ENCODE assay signal across 30 cellular contexts in genomic region chr5:119896851-119897536, GRCh38.
"Had no signal": no experiment of that assay in that cellular context is flagged by ENCODE, and none has a peak within 500 bp of the region (broad histone marks: within the 10 kb centered on the region; RNA-seq: fewer than 3 reads in every experiment).

No MANE protein-coding gene starts in this region.

- H3K9me3 Mint-ChIP-seq: activated CD4-positive, alpha-beta memory T cell treated with anti-CD3 and anti-CD28 coated beads, Interleukin-2, amount 10 ng/mL, durations not matched to agents 7 days and 5 days had no signal

- H3K4me3 Mint-ChIP-seq: activated CD4-positive, alpha-beta memory T cell treated with anti-CD3 and anti-CD28 coated beads, Interleukin-2, amount 10 ng/mL, durations not matched to agents 7 days and 5 days; activated CD4-positive, alpha-beta T cell treated with anti-CD3 and anti-CD28 coated beads for 36 hours; activated naive CD4-positive, alpha-beta T cell treated with anti-CD3 and anti-CD28 coated beads, Interleukin-2, amount 50 U/mL, for 24 hours; central memory CD8-positive, alpha-beta T cell; T-cell had no signal

- H3K4me1 Mint-ChIP-seq: activated CD4-positive, alpha-beta memory T cell treated with anti-CD3 and anti-CD28 coated beads, Interleukin-2, amount 10 ng/mL, durations not matched to agents 7 days and 5 days; activated CD4-positive, alpha-beta T cell treated with anti-CD3 and anti-CD28 coated beads for 36 hours; activated naive CD4-positive, alpha-beta T cell treated with anti-CD3 and anti-CD28 coated beads, Interleukin-2, amount 50 U/mL, for 24 hours; central memory CD8-positive, alpha-beta T cell; T-cell had no signal

- H3K27ac Mint-ChIP-seq: activated CD4-positive, alpha-beta memory T cell treated with anti-CD3 and anti-CD28 coated beads, Interleukin-2, amount 10 ng/mL, durations not matched to agents 7 days and 5 days; activated CD4-positive, alpha-beta T cell treated with anti-CD3 and anti-CD28 coated beads for 36 hours; activated naive CD4-positive, alpha-beta T cell treated with anti-CD3 and anti-CD28 coated beads, Interleukin-2, amount 50 U/mL, for 24 hours; T-cell had no signal

- H3K4me1 ChIP-seq: ascending aorta, body of pancreas had no signal

- H3K36me3 ChIP-seq: ascending aorta had no signal

- H3K9me3 ChIP-seq: ascending aorta, body of pancreas had no signal

- DNase-seq: activated CD4-positive, alpha-beta memory T cell treated with anti-CD3 and anti-CD28 coated beads, Interleukin-2, amount 10 ng/mL, durations not matched to agents 7 days and 5 days; activated CD4-positive, alpha-beta T cell treated with anti-CD3 and anti-CD28 coated beads for 36 hours; activated CD4-positive, alpha-beta T cell treated with anti-CD3 and anti-CD28 coated beads, Interleukin-2, amount 50 U/mL, for 1 hour; activated CD8-positive, alpha-beta memory T cell treated with anti-CD3 and anti-CD28 coated beads, Interleukin-2, amount 50 U/mL, for 48 hours; activated effector memory CD4-positive, alpha-beta T cell treated with Interleukin-2 at 50 U/mL for 16 hours; activated naive CD4-positive, alpha-beta T cell; activated T-cell treated with anti-CD3 and anti-CD28 coated beads, Interleukin-2, amount 50 U/mL, for 1 hour; amniotic stem cell; body of pancreas; Kasumi-1; NCI-H1105 treated with DMSO at 0.1 percent for 48 hours; NCI-H1436 treated with DMSO at 0.1 percent for 48 hours; NCI-H187 treated with DMSO at 0.1 percent for 48 hours; NCI-H2081 treated with DMSO at 0.1 percent for 48 hours; NCI-H446; NCI-H524; NK-92 treated with Interleukin-12 subunit alpha and Interleukin-12 subunit beta, amount 100 ng/mL, for 24 hours; OCI-M1; RPMI8226; T-cell; T-helper 2 cell; T1000 had no signal

- H3K4me3 ChIP-seq: ascending aorta, body of pancreas, K562, SK-N-MC had no signal

- H3K27ac ChIP-seq: ascending aorta, body of pancreas, SK-N-MC, VCaP had no signal

- H3K36me3 Mint-ChIP-seq: activated naive CD4-positive, alpha-beta T cell treated with anti-CD3 and anti-CD28 coated beads, Interleukin-2, amount 50 U/mL, for 24 hours; T-cell had no signal

- ATAC-seq: activated CD4-positive, alpha-beta T cell treated with anti-CD3 and anti-CD28 coated beads for 36 hours; body of pancreas; K562; Panc1; Right ventricle myocardium inferior; T-cell had no signal

- H3K27me3 Mint-ChIP-seq: activated CD4-positive, alpha-beta memory T cell treated with anti-CD3 and anti-CD28 coated beads, Interleukin-2, amount 10 ng/mL, durations not matched to agents 7 days and 5 days; activated CD4-positive, alpha-beta T cell treated with anti-CD3 and anti-CD28 coated beads for 36 hours; activated naive CD4-positive, alpha-beta T cell treated with anti-CD3 and anti-CD28 coated beads, Interleukin-2, amount 50 U/mL, for 24 hours; central memory CD8-positive, alpha-beta T cell; T-cell had no signal

- H3K27me3 ChIP-seq: ascending aorta, body of pancreas had no signal
